ENCODE assay signal across 1 cellular context in the genomic region with DNA sequence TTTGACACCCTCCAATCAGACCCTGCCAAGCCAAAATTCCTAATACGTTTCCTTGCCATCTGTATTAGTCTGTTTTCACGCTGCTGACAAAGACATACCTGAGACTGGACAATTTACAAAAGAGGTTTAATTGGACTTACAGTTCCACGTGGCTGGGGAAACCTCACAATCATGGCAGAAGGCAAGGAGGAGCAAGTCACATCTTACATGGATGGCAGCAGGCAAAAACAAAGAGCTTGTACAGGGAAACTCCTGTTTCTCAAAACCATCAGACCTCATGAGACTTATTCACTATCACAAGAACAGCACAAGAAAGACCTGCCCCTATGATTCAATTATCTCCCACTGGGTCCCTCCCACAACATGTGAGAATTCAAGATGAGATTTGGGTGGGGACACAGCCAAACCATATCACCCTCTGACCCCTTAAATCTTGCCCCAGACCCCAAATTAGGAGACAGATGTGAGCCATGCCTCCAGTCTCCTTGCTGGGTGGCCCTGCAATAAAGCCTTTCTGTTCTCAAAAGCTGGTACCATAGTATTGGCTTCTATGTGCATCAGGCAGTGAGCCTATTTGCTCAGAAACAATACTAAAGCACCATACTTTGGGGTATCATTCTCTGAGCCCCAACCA.
TF ChIP-seq lines count a peak whose summit lies in the region.

No MANE protein-coding gene starts in this region.

TF ChIP-seq in GM12878, 131 proteins besides CTCF, POLR2A, EP300 and RAD21:
- 0 out of 2 replicates have a peak, but pooled peaks have one; percentile 27 for TF ChIP-seq ZNF207 (IDR thresholded peaks at IDR 0.05; ENCODE audit: borderline replicate concordance)
- TF ChIP-seq SMARCA5 (IDR thresholded peaks at IDR 0.05): peak; percentile 37; the same call in 1 of the 2 replicates
TF ChIP-seq in GM12878: peak in this region for 2; not testable (repeated sequence) for 129.
